8 cellular contexts compared by ENCODE assay signal in the genomic region with DNA sequence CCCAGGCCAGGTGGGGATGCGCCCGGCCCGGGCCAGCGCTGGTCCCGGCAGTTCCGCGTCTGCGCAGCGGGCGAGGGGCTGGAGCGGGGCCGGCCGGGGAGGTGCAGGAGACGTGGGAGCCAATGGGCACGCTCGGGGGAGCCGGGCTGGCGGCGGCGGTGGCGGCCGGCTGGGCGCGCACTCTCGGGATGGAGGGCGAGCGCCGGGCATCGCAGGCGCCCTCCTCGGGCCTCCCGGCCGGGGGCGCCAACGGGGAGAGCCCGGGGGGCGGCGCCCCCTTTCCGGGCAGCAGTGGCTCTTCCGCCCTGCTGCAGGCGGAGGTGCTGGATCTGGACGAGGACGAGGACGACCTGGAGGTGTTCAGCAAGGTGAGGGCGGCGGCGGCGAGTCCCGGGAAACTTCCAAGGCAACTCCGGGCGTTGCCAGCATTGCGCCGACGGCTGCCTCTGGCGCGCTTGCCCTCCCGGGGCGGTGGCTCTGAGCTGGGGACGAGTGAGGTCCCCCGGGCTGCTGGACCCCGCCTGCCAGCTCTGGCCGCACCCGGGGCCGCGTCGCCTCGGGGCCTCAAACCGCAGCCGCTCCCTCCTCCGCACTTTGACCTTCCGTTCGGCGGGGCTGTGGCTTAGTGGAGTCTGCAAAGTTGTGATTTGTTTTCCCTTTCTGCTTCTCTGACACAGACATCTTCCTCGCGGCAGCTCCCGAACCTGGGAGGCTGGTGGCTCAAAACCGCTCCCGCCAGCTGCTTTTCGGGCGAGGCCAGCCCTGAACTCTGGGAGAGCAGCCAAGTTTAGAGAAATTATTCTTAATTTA. TPM values are rescaled to one million over a fixed set of nuclear protein-coding genes. Genes with fewer than 3 reads are reported as not detected.
A peak's percentile ranks its signal among the peaks of the same experiment; 100 is the strongest.
DNase-seq lines count a peak whose midpoint lies in the region; ATAC-seq, FAIRE-seq and TF ChIP-seq lines count a peak whose summit lies in the region.

Gene SNX7, plus strand, starts transcription at position 178 of the 810 bp plus-strand sequence. Its CDS starts 11 bp downstream, at position 189.

- H3K36me3 ChIP-seq in H1 (ENCODE audit: control insufficient read depth in 2 of 4, insufficient read depth in 4 of 4, low read length in 3 of 4) = no peaks in the 10 kb centered on the region
- no peaks in the 10 kb centered on the region for H3K36me3 ChIP-seq in right lobe of liver

- peak within 1 kb of the TSS; percentile 93 for H3K18ac ChIP-seq in H1 (ENCODE audit: extremely low read depth, low read length)

- H3K23me2 ChIP-seq in H1 (ENCODE audit: low read depth, low read length) = peaks cover 6% of the 10 kb centered on the region; the same call in 1 of the 2 replicates

- H3K23ac ChIP-seq in H1 (ENCODE audit: insufficient read length) = no peak within 1 kb of the TSS

- peaks cover 0 to 8% of the 10 kb centered on the region in 2 experiments; a peak in 1 of 4 replicates for H3K79me2 ChIP-seq in H1 (ENCODE audit: control insufficient read depth in 1 of 2, insufficient read depth in 2 of 2, low read length in 2 of 2)

- peak within 1 kb of the TSS; percentile 74 for H3K4me3 Mint-ChIP-seq in T-helper 2 cell treated with Interferon-gamma antibody and Interleukin-4, amounts not matched to agents 5 μg/mL and 100 μg/mL, for 36 hours
- peak within 1 kb of the TSS; percentile 81 for H3K4me3 Mint-ChIP-seq in stimulated activated naive CD8-positive, alpha-beta T cell treated with anti-CD3 and anti-CD28 coated beads, Interleukin-15, Interleukin-2, amounts not matched to agents 100 ng/mL and 50 ng/mL, for 24 hours

- H3K27me3 ChIP-seq in H1 (replicated peaks in 1 of 4; ENCODE audit: control insufficient read depth in 3 of 4, extremely low read depth in 1 of 4, insufficient read depth in 3 of 4, low read length in 3 of 4) (no peaks in the 10 kb centered on the region), right lobe of liver (no peaks in the 10 kb centered on the region)

- H3K14ac ChIP-seq in H1 (ENCODE audit: insufficient read length) = no peak within 1 kb of the TSS

- peak within 1 kb of the TSS; percentile 50; the same call in 1 of the 2 replicates for H2BK12ac ChIP-seq in H1 (ENCODE audit: low read depth, low read length)

- no peak within 1 kb of the TSS for H3K27ac Mint-ChIP-seq in T-helper 2 cell treated with Interferon-gamma antibody and Interleukin-4, amounts not matched to agents 5 μg/mL and 100 μg/mL, for 36 hours
- H3K27ac Mint-ChIP-seq in stimulated activated naive CD8-positive, alpha-beta T cell treated with anti-CD3 and anti-CD28 coated beads, Interleukin-15, Interleukin-2, amounts not matched to agents 100 ng/mL and 50 ng/mL, for 24 hours = no peak within 1 kb of the TSS

- POLR2A ChIA-PET in H1 (lab: Charles Lee; ENCODE audit: partially characterized antibody) = interaction anchor here (1.1 kb wide), 1 partner anchor 9 kb away, joined by 4 read pairs; no protein-coding TSS in a partner anchor

- H2AK5ac ChIP-seq in H1 (ENCODE audit: low read depth, low read length) = no peak within 1 kb of the TSS

- H2AFZ ChIP-seq in H1 (ENCODE audit: low read length) = peak within 1 kb of the TSS; percentile 98

- H4K91ac ChIP-seq in H1 (replicated peaks; ENCODE audit: insufficient read length, low read length) = peak within 1 kb of the TSS; percentile 65

- H3K4me2 ChIP-seq in H1 (ENCODE audit: insufficient read depth in 1 of 2, low read depth in 2 of 2, low read length in 2 of 2) = peak within 1 kb of the TSS; percentile 70 to 93

- peaks cover 43% of the 10 kb centered on the region for H3K27me3 Mint-ChIP-seq in T-helper 2 cell treated with Interferon-gamma antibody and Interleukin-4, amounts not matched to agents 5 μg/mL and 100 μg/mL, for 36 hours (ENCODE audit: low read depth)
- H3K27me3 Mint-ChIP-seq in stimulated activated naive CD8-positive, alpha-beta T cell treated with anti-CD3 and anti-CD28 coated beads, Interleukin-15, Interleukin-2, amounts not matched to agents 100 ng/mL and 50 ng/mL, for 24 hours = peaks cover 57% of the 10 kb centered on the region

- peak within 1 kb of the TSS; percentile 57 to 72 (median 60) for H3K9ac ChIP-seq in H1 (replicated peaks in 1 of 4; ENCODE audit: extremely low read depth in 1 of 4, low read depth in 3 of 4, low read length in 3 of 4)

- no peak within 1 kb of the TSS; the same call in 1 of the 2 replicates for H2BK5ac ChIP-seq in H1 (ENCODE audit: low read depth, low read length)

- H2BK120ac ChIP-seq in H1 (replicated peaks; ENCODE audit: low read depth, low read length) = peak within 1 kb of the TSS; percentile 43

- no peaks in the 10 kb centered on the region for H3K9me3 ChIP-seq in H1 (ENCODE audit: insufficient read depth in 2 of 2, low read depth in 1 of 2, low read length in 1 of 2)
- H3K9me3 ChIP-seq in right lobe of liver = no peaks in the 10 kb centered on the region

- H3K4me1 ChIP-seq in H1 (replicated peaks in 1 of 4; ENCODE audit: control insufficient read depth in 3 of 4, insufficient read depth in 4 of 4, low read length in 3 of 4) = peaks cover 0 to 6% (median 3%) of the 10 kb centered on the region in 4 experiments; a peak in 2 of 7 replicates
- H3K4me1 ChIP-seq in right lobe of liver = peaks cover 0 to 10% (median 0%) of the 10 kb centered on the region in 4 donors

- H3K4ac ChIP-seq in H1 (replicated peaks; ENCODE audit: insufficient read length, low read depth, low read length) = no peak within 1 kb of the TSS

- peak in 1 of 2 experiments; percentile 52; a peak in 1 of 3 replicates for TF ChIP-seq POLR2A in H1 (IDR thresholded peaks at IDR 0.05; ENCODE audit: control extremely low read depth in 1 of 2, low read depth in 2 of 2, low read length in 2 of 2)
- peak; percentile 75 for TF ChIP-seq POLR2A in right lobe of liver (IDR thresholded peaks at IDR 0.05)

- peak within 1 kb of the TSS; percentile 95 for H4K8ac ChIP-seq in H1 (ENCODE audit: extremely low read depth, insufficient read depth, low read length)

- CTCF ChIA-PET in H1 (lab: Charles Lee; ENCODE audit: partially characterized antibody) = interaction anchor here (0.5 to 2.1 kb wide), 8 partner anchors 9 to 155 kb away, joined by 3 to 7 read pairs (median 4); no protein-coding TSS in a partner anchor

- H3K4me3 ChIP-seq in H1 (ENCODE audit: extremely low read depth in 1 of 4, insufficient read depth in 2 of 4, low read depth in 3 of 4, low read length in 4 of 4) (peak within 1 kb of the TSS; percentile 68 to 90 (median 82)), right lobe of liver (peak within 1 kb of the TSS; percentile 61 to 80 (median 61))

- H3K9me3 Mint-ChIP-seq in T-helper 2 cell treated with Interferon-gamma antibody and Interleukin-4, amounts not matched to agents 5 μg/mL and 100 μg/mL, for 36 hours = no peaks in the 10 kb centered on the region
- no peaks in the 10 kb centered on the region for H3K9me3 Mint-ChIP-seq in stimulated activated naive CD8-positive, alpha-beta T cell treated with anti-CD3 and anti-CD28 coated beads, Interleukin-15, Interleukin-2, amounts not matched to agents 100 ng/mL and 50 ng/mL, for 24 hours

- 0 out of 4 replicates have a peak, but pooled peaks of 1 of the 2 experiments have one; percentile 2 for TF ChIP-seq RAD21 in H1 (IDR thresholded peaks at IDR 0.05 in 1 of 2, conservative IDR thresholded peaks at IDR 0.05 in 1 of 2; ENCODE audit: low read depth in 2 of 2, low read length in 2 of 2)

- intact Hi-C loops in right lobe of liver (cut with DNase I) = no loop called here

- 2% methylated on average over 32 of the region's 80 CpGs; no CpG with 5 or more reads in 1 of the 2 experiments for WGBS in H1 (ENCODE audit: extremely low coverage in 1 of 2, insufficient coverage in 1 of 2, insufficient read length in 1 of 2, insufficient replicate concordance in 2 of 2, low coverage in 1 of 2, low lambda C conversion rate in 2 of 2, missing lambda C conversion rate in 1 of 2), 2 experiments
- 0% methylated on average over 6 of the region's 80 CpGs for WGBS in right lobe of liver (ENCODE audit: insufficient coverage, low coverage, low lambda C conversion rate, missing lambda C conversion rate)

- H2BK15ac ChIP-seq in H1 (ENCODE audit: low read length) = no peak within 1 kb of the TSS

- peak in 1 of 2 experiments; percentile 44; a peak in 1 of 3 replicates for TF ChIP-seq EP300 in H1 (IDR thresholded peaks at IDR 0.05; ENCODE audit: borderline replicate concordance in 1 of 2, low read depth in 2 of 2, low read length in 2 of 2)

- H3K79me1 ChIP-seq in H1 (ENCODE audit: low read depth, low read length) = peaks cover 3% of the 10 kb centered on the region

- TF ChIP-seq CTCF in H1 (IDR thresholded peaks at IDR 0.05; ENCODE audit: control extremely low read depth in 1 of 3, insufficient read depth in 1 of 3, low read depth in 1 of 3, low read length in 3 of 3) (peak in 2 of 3 experiments; percentile 17 to 37; a peak in 3 of 4 replicates), right lobe of liver (IDR thresholded peaks at IDR 0.05) (peak in 3 of 4 donors; percentile 13 to 37 (median 32))

- peak within 1 kb of the TSS; percentile 23; the same call in 1 of the 2 replicates for H3K27ac ChIP-seq in H1 (ENCODE audit: low read depth, low read length)
- peak within 1 kb of the TSS; percentile 56 to 72 (median 59) for H3K27ac ChIP-seq in right lobe of liver

- H4K5ac ChIP-seq in H1 (ENCODE audit: insufficient read length, low read depth, low read length) = peak within 1 kb of the TSS; percentile 3

- H3K4me1 Mint-ChIP-seq in T-helper 2 cell treated with Interferon-gamma antibody and Interleukin-4, amounts not matched to agents 5 μg/mL and 100 μg/mL, for 36 hours (ENCODE audit: low read depth) = peaks cover 9% of the 10 kb centered on the region
- H3K4me1 Mint-ChIP-seq in stimulated activated naive CD8-positive, alpha-beta T cell treated with anti-CD3 and anti-CD28 coated beads, Interleukin-15, Interleukin-2, amounts not matched to agents 100 ng/mL and 50 ng/mL, for 24 hours (ENCODE audit: low read depth) = peaks cover 15% of the 10 kb centered on the region

- no peaks in the 10 kb centered on the region for H3K36me3 Mint-ChIP-seq in T-helper 2 cell treated with Interferon-gamma antibody and Interleukin-4, amounts not matched to agents 5 μg/mL and 100 μg/mL, for 36 hours (ENCODE audit: low read depth)
- no peaks in the 10 kb centered on the region for H3K36me3 Mint-ChIP-seq in stimulated activated naive CD8-positive, alpha-beta T cell treated with anti-CD3 and anti-CD28 coated beads, Interleukin-15, Interleukin-2, amounts not matched to agents 100 ng/mL and 50 ng/mL, for 24 hours (ENCODE audit: low read depth)

- FAIRE-seq in HTR-8/SVneo (lab: Jason Lieb, UNC) = peak; percentile 76
- no peak for FAIRE-seq in H1 (lab: Jason Lieb, UNC)

- DNase-seq in Daoy (ENCODE audit: low read depth) = peak; percentile 94
- peak; percentile 53 for DNase-seq in HTR-8/SVneo (ENCODE audit: insufficient read length, low spot score)
- DNase-seq in T-helper 2 cell treated with Interferon-gamma antibody and Interleukin-4, amounts not matched to agents 5 μg/mL and 100 μg/mL, for 36 hours (ENCODE audit: low spot score) = no peak
- peak; percentile 13 to 87 for DNase-seq in H1 (ENCODE audit: low read depth in 1 of 2, low spot score in 2 of 2)
- peak; percentile 90 to 93 (median 91) for DNase-seq in right lobe of liver
- DNase-seq in SIG-M5 treated with dmso at 0.1 percent for 504 hours (lab: John Stamatoyannopoulos, UW; ENCODE audit: unreplicated experiment) = no peak

- H3K56ac ChIP-seq in H1 (replicated peaks; ENCODE audit: insufficient read length, low read depth, low read length) = peak within 1 kb of the TSS; percentile 86

- ATAC-seq in GM21367 (IDR thresholded peaks at IDR 0.05; ENCODE audit: unreplicated experiment) (peak; percentile 80), right lobe of liver (peak; percentile 95 to 99 (median 97))

- no peak within 1 kb of the TSS for H2BK20ac ChIP-seq in H1 (ENCODE audit: low read length)

- no peaks in the 10 kb centered on the region for H4K20me1 ChIP-seq in H1 (replicated peaks in 1 of 2; ENCODE audit: control insufficient read depth in 1 of 2, insufficient read depth in 2 of 2, low read length in 2 of 2)

RNA-seq across cellular contexts. Expression of gene SNX7, which starts in this region (rescaled TPM):
- 75.5 and 81.5 TPM in 2 replicates for total RNA-seq in Daoy (2014; rRNA removed; shearing (Covaris generic))
- 20.7 and 23.8 TPM in 2 replicates for total RNA-seq in H1 (2021; fragmentation: NEBNext Ultra II Directional; extraction: Animal tissue kit (Norgen Biotek cat#: 25700))
- polyA plus RNA-seq in H1 (2011; rRNA removed) = 5.4 and 9.2 TPM in 2 replicates
- 11.6 TPM for polyA plus RNA-seq in H1 (2011; cell fraction: cytosol; rRNA removed)
- polyA plus RNA-seq in H1 (2011; cell fraction: nucleus; rRNA removed) = 4.9 TPM
- 15.4 to 20.7 TPM (median 17.1 TPM) in 4 replicates for polyA plus RNA-seq in H1 (2012, experiment 1 of 2)
- 5.1 TPM for polyA plus RNA-seq in H1 (2012, experiment 2 of 2)
- polyA plus RNA-seq in H1 (2013, experiment 1 of 2) = 21.1 TPM
- 22.5 TPM for polyA plus RNA-seq in H1 (2013, experiment 2 of 2)
- 7.6 and 9.1 TPM in 2 replicates for polyA minus RNA-seq in H1 (2011; rRNA and poly(A)+ RNA removed)
- polyA minus RNA-seq in H1 (2011; cell fraction: cytosol; rRNA and poly(A)+ RNA removed) = 8.1 TPM
- 8.5 TPM for polyA minus RNA-seq in H1 (2011; cell fraction: nucleus; rRNA and poly(A)+ RNA removed)
- total RNA-seq in right lobe of liver = 10 to 100 TPM in 2 of 6 experiments, 1 to 10 TPM in 4; 8.5 to 11.9 (median 9.9) TPM

Comparison
In these comparisons a context has a peak if more than half of its experiments do, and no peak if none do; other contexts are left out.
1. DNase-seq: peak in Daoy (single experiment), HTR-8/SVneo (single experiment), H1 (2 of 2) and right lobe of liver (3 of 3); none in T-helper 2 cell treated with Interferon-gamma antibody and Interleukin-4, amounts not matched to agents 5 μg/mL and 100 μg/mL, for 36 hours (single experiment) and SIG-M5 treated with dmso at 0.1 percent for 504 hours (single experiment).